1 cellular context compared by ENCODE assay signal in genomic region chr5:38273626-38274025, GRCh38.
TF ChIP-seq lines count a peak whose summit lies in the region.

No MANE protein-coding gene starts in this region.

TF ChIP-seq in HepG2, 621 proteins besides CTCF, POLR2A, EP300 and RAD21 (continued from another document):
- TF ChIP-seq ZBTB37 (CRISPR knock-in tag; IDR thresholded peaks at IDR 0.05) (no peak), ZNF790 (CRISPR knock-in tag; IDR thresholded peaks at IDR 0.05; ENCODE audit: borderline replicate concordance) (no peak), SKIL (CRISPR knock-in tag; IDR thresholded peaks at IDR 0.05; ENCODE audit: borderline replicate concordance) (no peak), ZBTB42 (CRISPR knock-in tag; IDR thresholded peaks at IDR 0.05) (no peak), SIX1 (CRISPR knock-in tag; IDR thresholded peaks at IDR 0.05; ENCODE audit: borderline replicate concordance) (no peak), ZNF772 (CRISPR knock-in tag; IDR thresholded peaks at IDR 0.05) (no peak), NPAS2 (CRISPR knock-in tag; IDR thresholded peaks at IDR 0.05; ENCODE audit: borderline replicate concordance) (no peak), ZNF7 (CRISPR knock-in tag; IDR thresholded peaks at IDR 0.05) (no peak), ISX (CRISPR knock-in tag; conservative IDR thresholded peaks at IDR 0.05) (no peak), CREB1 (IDR thresholded peaks at IDR 0.05) (peak; percentile 52; the same call in 1 of the 2 replicates), CREB1 (CRISPR knock-in tag; IDR thresholded peaks at IDR 0.05) (no peak), ATF7 (IDR thresholded peaks at IDR 0.05) (peak; percentile 68), ATF7 (CRISPR knock-in tag; IDR thresholded peaks at IDR 0.05) (no peak), CHD4 (IDR thresholded peaks at IDR 0.05; ENCODE audit: borderline replicate concordance, low read length) (no peak), WIZ (CRISPR knock-in tag; IDR thresholded peaks at IDR 0.05) (no peak), ZNF644 (CRISPR knock-in tag; IDR thresholded peaks at IDR 0.05; ENCODE audit: low read depth) (no peak)
- TF ChIP-seq, protein P1, sequence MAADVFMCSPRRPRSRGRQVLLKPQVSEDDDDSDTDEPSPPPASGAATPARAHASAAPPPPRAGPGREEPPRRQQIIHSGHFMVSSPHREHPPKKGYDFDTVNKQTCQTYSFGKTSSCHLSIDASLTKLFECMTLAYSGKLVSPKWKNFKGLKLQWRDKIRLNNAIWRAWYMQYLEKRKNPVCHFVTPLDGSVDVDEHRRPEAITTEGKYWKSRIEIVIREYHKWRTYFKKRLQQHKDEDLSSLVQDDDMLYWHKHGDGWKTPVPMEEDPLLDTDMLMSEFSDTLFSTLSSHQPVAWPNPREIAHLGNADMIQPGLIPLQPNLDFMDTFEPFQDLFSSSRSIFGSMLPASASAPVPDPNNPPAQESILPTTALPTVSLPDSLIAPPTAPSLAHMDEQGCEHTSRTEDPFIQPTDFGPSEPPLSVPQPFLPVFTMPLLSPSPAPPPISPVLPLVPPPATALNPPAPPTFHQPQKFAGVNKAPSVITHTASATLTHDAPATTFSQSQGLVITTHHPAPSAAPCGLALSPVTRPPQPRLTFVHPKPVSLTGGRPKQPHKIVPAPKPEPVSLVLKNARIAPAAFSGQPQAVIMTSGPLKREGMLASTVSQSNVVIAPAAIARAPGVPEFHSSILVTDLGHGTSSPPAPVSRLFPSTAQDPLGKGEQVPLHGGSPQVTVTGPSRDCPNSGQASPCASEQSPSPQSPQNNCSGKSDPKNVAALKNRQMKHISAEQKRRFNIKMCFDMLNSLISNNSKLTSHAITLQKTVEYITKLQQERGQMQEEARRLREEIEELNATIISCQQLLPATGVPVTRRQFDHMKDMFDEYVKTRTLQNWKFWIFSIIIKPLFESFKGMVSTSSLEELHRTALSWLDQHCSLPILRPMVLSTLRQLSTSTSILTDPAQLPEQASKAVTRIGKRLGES (CRISPR knock-in tag; IDR thresholded peaks at IDR 0.05; ENCODE audit: borderline replicate concordance): no peak
